Comparison of ENCODE assay signal across 8 cellular contexts in the genomic region with DNA sequence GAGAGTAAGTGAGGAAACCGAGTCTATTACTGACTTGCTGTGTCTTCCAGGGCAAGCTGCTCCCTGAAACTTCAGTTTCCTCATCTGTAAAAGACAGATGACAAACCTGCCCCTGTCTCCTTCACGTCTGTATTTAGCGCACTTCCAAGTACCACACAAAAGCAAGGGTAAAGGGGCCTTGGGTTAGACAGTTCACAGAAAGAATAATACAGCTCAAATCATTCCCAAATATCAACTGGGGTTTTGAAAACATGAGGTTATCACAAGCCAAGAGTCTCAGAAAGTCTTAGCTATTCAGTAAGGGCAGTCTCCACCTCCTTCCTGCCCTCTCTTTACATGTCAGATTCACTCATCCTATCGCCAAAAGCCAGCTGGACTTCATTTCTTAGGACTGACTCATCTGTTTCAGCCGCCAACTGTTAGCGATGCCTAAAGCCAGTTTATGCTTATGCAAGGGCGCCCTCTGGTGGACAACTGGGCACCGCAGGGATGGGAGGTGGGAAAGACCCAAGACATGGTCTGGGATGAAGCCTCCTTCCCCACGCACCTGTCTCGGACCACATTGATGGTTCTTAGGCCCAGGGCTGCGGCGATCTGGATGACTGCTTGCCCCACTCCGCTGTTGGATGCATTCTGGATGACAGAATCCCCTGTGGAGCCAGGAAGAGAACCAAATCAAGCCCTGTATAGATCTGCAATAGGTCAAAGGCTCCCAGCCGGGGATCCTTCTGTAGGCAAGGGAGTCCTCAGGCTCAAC. TPM values are rescaled to one million over a fixed set of nuclear protein-coding genes. Genes with fewer than 3 reads are reported as not detected.
DNase-seq lines count a peak whose midpoint lies in the region; ATAC-seq and TF ChIP-seq lines count a peak whose summit lies in the region.

No MANE protein-coding gene starts in this region.

- CTCF ChIA-PET in BJ (lab: Yijun Ruan, JAX), result interaction anchor here (0.5 to 11.8 kb wide), 34 partner anchors 9 to 400 kb away, joined by 3 to 203 read pairs (median 4); a partner anchor contains a TSS
- CTCF ChIA-PET in RWPE1 (lab: Yijun Ruan, JAX), result interaction anchor here (0.5 to 2.4 kb wide), 15 partner anchors 9 to 1070 kb away, joined by 3 to 21 read pairs (median 3); a partner anchor contains a TSS

- POLR2A ChIA-PET in BJ (lab: Charles Lee), result interaction anchor here (0.6 to 1.0 kb wide), 3 partner anchors 10 to 442 kb away, joined by 3 to 5 read pairs (median 3); a partner anchor contains a TSS
- POLR2A ChIA-PET in RWPE1 (lab: Yijun Ruan, JAX; ENCODE audit: low non-redundant PET), result interaction anchor here (0.5 to 1.3 kb wide), 2 partner anchors 21 to 163 kb away, joined by 3 to 7 read pairs; a partner anchor contains a TSS

- no peak overlapping the region for H3K4me2 ChIP-seq in neural cell (ENCODE audit: low read length)

- DNase-seq in BJ (ENCODE audit: low read depth) (peak; percentile 88), M059J (ENCODE audit: low read depth) (peak; percentile 98), RWPE1 (ENCODE audit: low spot score) (peak; percentile 96), fibroblast of the aortic adventitia (ENCODE audit: low read depth) (peak; percentile 99)
- peak; percentile 83 for DNase-seq in stimulated activated naive CD4-positive, alpha-beta T cell treated with Interleukin-2 at 50 U/mL for 16 hours (lab: John Stamatoyannopoulos, UW)

- H3K27ac Mint-ChIP-seq in activated T-helper 17 cell treated with anti-CD3 and anti-CD28 coated beads, Interleukin-2, amount 50 U/mL, for 72 hours, result no peak overlapping the region

- H3K27me3 Mint-ChIP-seq in activated T-helper 17 cell treated with anti-CD3 and anti-CD28 coated beads, Interleukin-2, amount 50 U/mL, for 72 hours, result no peaks in the 10 kb centered on the region

- peak; percentile 95 for TF ChIP-seq RAD21 in neural cell (conservative IDR thresholded peaks at IDR 0.05)

- peak; percentile 76 for ATAC-seq in GM21390 (IDR thresholded peaks at IDR 0.05; ENCODE audit: unreplicated experiment)
- peak; percentile 99 for ATAC-seq in activated T-helper 17 cell treated with anti-CD3 and anti-CD28 coated beads, Interleukin-2, amount 50 U/mL, for 72 hours (replicated peaks)

- TF ChIP-seq CTCF in BJ (IDR thresholded peaks at IDR 0.05; ENCODE audit: insufficient read depth, low read depth, low read length), result peak; percentile 96
- peak; percentile 91 for TF ChIP-seq CTCF in RWPE1 (conservative IDR thresholded peaks at IDR 0.05; ENCODE audit: low read depth)
- TF ChIP-seq CTCF in fibroblast of the aortic adventitia (IDR thresholded peaks at IDR 0.05; ENCODE audit: insufficient read depth, low read length), result peak; percentile 97
- peak; percentile 95 for TF ChIP-seq CTCF in neural cell (IDR thresholded peaks at IDR 0.05; ENCODE audit: poor library complexity, severe bottlenecking)

- H3K27me3 ChIP-seq in BJ (ENCODE audit: control insufficient read depth, insufficient read depth, low read length) (no peaks in the 10 kb centered on the region), neural cell (ENCODE audit: insufficient read depth, low read depth, low read length) (no peaks in the 10 kb centered on the region)

- no peak overlapping the region for H3K9ac ChIP-seq in neural cell (ENCODE audit: low read length)

- peaks cover 70% of the 10 kb centered on the region for H3K36me3 Mint-ChIP-seq in activated T-helper 17 cell treated with anti-CD3 and anti-CD28 coated beads, Interleukin-2, amount 50 U/mL, for 72 hours (ENCODE audit: low read depth)

- H3F3A ChIP-seq in neural cell (ENCODE audit: insufficient read depth, low read length, poor library complexity, severe bottlenecking), result no peaks in the 10 kb centered on the region

- H3K4me3 ChIP-seq in BJ (ENCODE audit: low read depth, low read length) (no peak overlapping the region), fibroblast of the aortic adventitia (ENCODE audit: low read depth, low read length) (no peak overlapping the region), neural cell (ENCODE audit: low read length) (no peak overlapping the region)

- H3K4me1 Mint-ChIP-seq in activated T-helper 17 cell treated with anti-CD3 and anti-CD28 coated beads, Interleukin-2, amount 50 U/mL, for 72 hours, result no peaks in the 10 kb centered on the region

- H3K4me3 Mint-ChIP-seq in activated T-helper 17 cell treated with anti-CD3 and anti-CD28 coated beads, Interleukin-2, amount 50 U/mL, for 72 hours, result no peak overlapping the region

- no peaks in the 10 kb centered on the region for H3K9me3 Mint-ChIP-seq in activated T-helper 17 cell treated with anti-CD3 and anti-CD28 coated beads, Interleukin-2, amount 50 U/mL, for 72 hours

- peaks cover 7% of the 10 kb centered on the region for H3K36me3 ChIP-seq in BJ (ENCODE audit: control insufficient read depth, insufficient read depth, low read length)
- no peaks in the 10 kb centered on the region for H3K36me3 ChIP-seq in neural cell (ENCODE audit: insufficient read depth, low read length)

- no peaks in the 10 kb centered on the region for H3K9me3 ChIP-seq in neural cell (ENCODE audit: low read length)

- no peaks in the 10 kb centered on the region for H3K9me2 ChIP-seq in neural cell (ENCODE audit: insufficient read depth, low read length)

- TF ChIP-seq EP300 in neural cell (conservative IDR thresholded peaks at IDR 0.05; ENCODE audit: poor library complexity, severe bottlenecking), result no peak

- H3K27ac ChIP-seq in RWPE1 (peak overlapping the region; percentile 9; the same call in 1 of the 2 replicates), neural cell (ENCODE audit: low read length) (no peak overlapping the region)

- no peaks in the 10 kb centered on the region for H3K79me2 ChIP-seq in neural cell (replicated peaks; ENCODE audit: insufficient read depth, low read length)

- no peak overlapping the region for H2AFZ ChIP-seq in neural cell (ENCODE audit: low read depth, low read length)

- H4K20me1 ChIP-seq in neural cell (ENCODE audit: insufficient read depth), result no peaks in the 10 kb centered on the region

TF ChIP-seq in neural cell, 6 proteins besides CTCF, POLR2A, EP300 and RAD21:
- TF ChIP-seq MXI1 (conservative IDR thresholded peaks at IDR 0.05; ENCODE audit: poor library complexity, severe bottlenecking) (no peak), SMC3 (conservative IDR thresholded peaks at IDR 0.05; ENCODE audit: poor library complexity) (peak; percentile 94), TAF1 (IDR thresholded peaks at IDR 0.05; ENCODE audit: low read depth) (no peak), POLR2AphosphoS5 (IDR thresholded peaks at IDR 0.05) (no peak), EZH2 (IDR thresholded peaks at IDR 0.05; ENCODE audit: borderline replicate concordance, insufficient read depth, low read length, poor library complexity, severe bottlenecking) (no peak)

RNA-seq across cellular contexts. Expression of a gene that starts 21.1 kb away (rescaled TPM):
- polyA plus RNA-seq in BJ (2011; rRNA removed), result 19.6 and 30.7 TPM in 2 replicates
- 20.5 and 22.7 TPM in 2 replicates for polyA minus RNA-seq in BJ (2011; rRNA and poly(A)+ RNA removed)
- total RNA-seq in M059J (2014; rRNA removed; shearing (Covaris generic)), result 48.7 and 64.1 TPM in 2 replicates
- 100 to 1,000 TPM; 118 to 125 TPM for total RNA-seq in activated T-helper 17 cell treated with anti-CD3 and anti-CD28 coated beads, Interleukin-2, amount 50 U/mL, for 72 hours
- 35.2 and 44.4 TPM in 2 replicates for total RNA-seq in fibroblast of the aortic adventitia (ENCODE audit: low replicate concordance)
- polyA plus RNA-seq in neural cell, result 46.2 and 59.7 TPM in 2 replicates
- polyA minus RNA-seq in neural cell, result 64.0 and 66.2 TPM in 2 replicates

RNA-seq across cellular contexts. Expression of a gene that starts 28.0 kb away (rescaled TPM):
- polyA plus RNA-seq in BJ (2011; rRNA removed), result 20.9 and 35.6 TPM in 2 replicates
- polyA minus RNA-seq in BJ (2011; rRNA and poly(A)+ RNA removed), result 21.7 and 27.8 TPM in 2 replicates
- total RNA-seq in M059J (2014; rRNA removed; shearing (Covaris generic)), result 13.8 and 14.3 TPM in 2 replicates
- 10 to 100 TPM; 21.0 to 38.3 TPM for total RNA-seq in activated T-helper 17 cell treated with anti-CD3 and anti-CD28 coated beads, Interleukin-2, amount 50 U/mL, for 72 hours
- total RNA-seq in fibroblast of the aortic adventitia (ENCODE audit: low replicate concordance), result 17.7 and 23.1 TPM in 2 replicates
- polyA plus RNA-seq in neural cell, result 14.0 and 27.6 TPM in 2 replicates
- polyA minus RNA-seq in neural cell, result 17.8 and 18.5 TPM in 2 replicates

RNA-seq across cellular contexts. Expression of a gene that starts 33.6 kb away (rescaled TPM):
- 12.8 and 19.8 TPM in 2 replicates for polyA plus RNA-seq in BJ (2011; rRNA removed)
- polyA minus RNA-seq in BJ (2011; rRNA and poly(A)+ RNA removed), result 20.9 and 26.4 TPM in 2 replicates
- total RNA-seq in M059J (2014; rRNA removed; shearing (Covaris generic)), result 3.3 and 3.4 TPM in 2 replicates
- 1 to 10 TPM in 1 of 2 donors, under 1 TPM in 1; 0.99 to 2.1 TPM for total RNA-seq in activated T-helper 17 cell treated with anti-CD3 and anti-CD28 coated beads, Interleukin-2, amount 50 U/mL, for 72 hours
- total RNA-seq in fibroblast of the aortic adventitia (ENCODE audit: low replicate concordance), result 25.8 and 36.6 TPM in 2 replicates
- 2.5 and 5.0 TPM in 2 replicates for polyA plus RNA-seq in neural cell
- polyA minus RNA-seq in neural cell, result 8.3 and 10.1 TPM in 2 replicates
